ENCODE assay signal across 8 cellular contexts in the genomic region with DNA sequence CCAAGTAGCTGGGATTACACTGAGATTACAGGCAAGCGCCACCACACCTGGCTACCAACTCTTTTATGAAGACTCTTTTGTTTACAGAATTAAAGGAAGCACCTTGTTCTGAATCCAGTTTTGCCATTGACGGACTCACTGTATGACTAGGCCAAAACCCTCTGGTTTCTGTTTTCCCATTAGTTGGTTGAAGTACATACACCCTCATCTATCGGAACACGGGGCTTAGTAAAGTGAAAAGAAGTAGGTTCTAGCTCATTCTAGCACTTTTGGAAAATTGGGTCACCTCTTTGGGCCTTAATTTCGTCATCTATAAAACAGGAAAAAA.
DNase-seq lines count a peak whose midpoint lies in the region; ATAC-seq, FAIRE-seq and TF ChIP-seq lines count a peak whose summit lies in the region.

No MANE protein-coding gene starts in this region.

- peak overlapping the region; percentile 94 for H3K4me3 Mint-ChIP-seq in activated naive CD4-positive, alpha-beta T cell treated with anti-CD3 and anti-CD28 coated beads, Interleukin-2, amount 50 U/mL, for 24 hours
- peak overlapping the region; percentile 87 for H3K4me3 Mint-ChIP-seq in astrocyte (ENCODE audit: unreplicated experiment)

- peaks cover 23% of the 10 kb centered on the region for H3K4me1 Mint-ChIP-seq in activated naive CD4-positive, alpha-beta T cell treated with anti-CD3 and anti-CD28 coated beads, Interleukin-2, amount 50 U/mL, for 24 hours
- no peaks in the 10 kb centered on the region for H3K4me1 Mint-ChIP-seq in astrocyte (ENCODE audit: low read depth, unreplicated experiment)

- peaks cover 3% of the 10 kb centered on the region for H3K4me1 ChIP-seq in astrocyte (ENCODE audit: insufficient read depth, low read length)
- no peaks in the 10 kb centered on the region for H3K4me1 ChIP-seq in lower lobe of right lung
- no peaks in the 10 kb centered on the region for H3K4me1 ChIP-seq in upper lobe of right lung

- peak overlapping the region; percentile 99 for H3K9ac ChIP-seq in astrocyte (ENCODE audit: low read length)

- H3K4me3 ChIP-seq in astrocyte (ENCODE audit: insufficient read depth, low read depth, low read length) (peak overlapping the region; percentile 99), lower lobe of right lung (peak overlapping the region; percentile 67), upper lobe of right lung (peak overlapping the region; percentile 74)

- no peak for TF ChIP-seq CTCF in astrocyte (IDR thresholded peaks at IDR 0.05; ENCODE audit: insufficient read depth, low read depth, low read length)
- no peak for TF ChIP-seq CTCF in lower lobe of right lung (IDR thresholded peaks at IDR 0.05)
- no peak for TF ChIP-seq CTCF in upper lobe of right lung (IDR thresholded peaks at IDR 0.05)

- peaks cover 47% of the 10 kb centered on the region for H3K79me2 ChIP-seq in astrocyte (ENCODE audit: insufficient read depth, low read length)

- H3K27me3 ChIP-seq in astrocyte (ENCODE audit: insufficient read depth, low read length) (no peaks in the 10 kb centered on the region), lower lobe of right lung (ENCODE audit: low read depth) (no peaks in the 10 kb centered on the region), upper lobe of right lung (no peaks in the 10 kb centered on the region)

- intact Hi-C loops in lower lobe of right lung (cut with DNase I), result no loop called here
- intact Hi-C loops in upper lobe of right lung (cut with DNase I), result no loop called here

- ATAC-seq in lower lobe of right lung (peak in 1 of 2 donors; percentile 25), upper lobe of right lung (no peak), GM19452 (IDR thresholded peaks at IDR 0.05; ENCODE audit: unreplicated experiment) (no peak)

- H3K4me2 ChIP-seq in astrocyte (ENCODE audit: low read length), result peak overlapping the region; percentile 86

- H3K36me3 Mint-ChIP-seq in activated naive CD4-positive, alpha-beta T cell treated with anti-CD3 and anti-CD28 coated beads, Interleukin-2, amount 50 U/mL, for 24 hours, result peaks cover 2% of the 10 kb centered on the region
- peaks cover 2% of the 10 kb centered on the region for H3K36me3 Mint-ChIP-seq in astrocyte (ENCODE audit: low read depth, unreplicated experiment)

- peak overlapping the region; percentile 94 for H2AFZ ChIP-seq in astrocyte (ENCODE audit: low read depth, low read length)

- H3K9me3 Mint-ChIP-seq in activated naive CD4-positive, alpha-beta T cell treated with anti-CD3 and anti-CD28 coated beads, Interleukin-2, amount 50 U/mL, for 24 hours, result no peaks in the 10 kb centered on the region
- no peaks in the 10 kb centered on the region for H3K9me3 Mint-ChIP-seq in astrocyte (ENCODE audit: unreplicated experiment)

- H3K27me3 Mint-ChIP-seq in activated naive CD4-positive, alpha-beta T cell treated with anti-CD3 and anti-CD28 coated beads, Interleukin-2, amount 50 U/mL, for 24 hours, result no peaks in the 10 kb centered on the region
- H3K27me3 Mint-ChIP-seq in astrocyte (ENCODE audit: low read depth, unreplicated experiment), result no peaks in the 10 kb centered on the region

- H3K9me3 ChIP-seq in astrocyte (ENCODE audit: insufficient read depth, low read depth, low read length) (no peaks in the 10 kb centered on the region), lower lobe of right lung (no peaks in the 10 kb centered on the region), upper lobe of right lung (no peaks in the 10 kb centered on the region)

- no peak for DNase-seq in activated naive CD4-positive, alpha-beta T cell (lab: John Stamatoyannopoulos, UW)
- DNase-seq in astrocyte (ENCODE audit: low read depth) (no peak), lower lobe of right lung (no peak), upper lobe of right lung (no peak), urothelium cell line (ENCODE audit: low spot score) (no peak), inferior parietal cortex (ENCODE audit: extremely low spot score) (no peak)

- FAIRE-seq in astrocyte (lab: Jason Lieb, UNC), result no peak
- FAIRE-seq in urothelium cell line (lab: Jason Lieb, UNC), result no peak

- no peaks in the 10 kb centered on the region for H4K20me1 ChIP-seq in astrocyte (ENCODE audit: insufficient read depth, low read length)

- H3K27ac ChIP-seq in astrocyte (ENCODE audit: low read depth, low read length) (peak overlapping the region; percentile 96), lower lobe of right lung (peak overlapping the region; percentile 90), upper lobe of right lung (peak overlapping the region; percentile 93)

- H3K27ac Mint-ChIP-seq in activated naive CD4-positive, alpha-beta T cell treated with anti-CD3 and anti-CD28 coated beads, Interleukin-2, amount 50 U/mL, for 24 hours, result peak overlapping the region; percentile 95
- H3K27ac Mint-ChIP-seq in astrocyte (ENCODE audit: unreplicated experiment), result peak overlapping the region; percentile 87

- peaks cover 3% of the 10 kb centered on the region for H3K36me3 ChIP-seq in astrocyte (ENCODE audit: insufficient read depth, low read length)
- peaks cover 11% of the 10 kb centered on the region for H3K36me3 ChIP-seq in lower lobe of right lung
- H3K36me3 ChIP-seq in upper lobe of right lung, result no peaks in the 10 kb centered on the region
